In the genomic region with DNA sequence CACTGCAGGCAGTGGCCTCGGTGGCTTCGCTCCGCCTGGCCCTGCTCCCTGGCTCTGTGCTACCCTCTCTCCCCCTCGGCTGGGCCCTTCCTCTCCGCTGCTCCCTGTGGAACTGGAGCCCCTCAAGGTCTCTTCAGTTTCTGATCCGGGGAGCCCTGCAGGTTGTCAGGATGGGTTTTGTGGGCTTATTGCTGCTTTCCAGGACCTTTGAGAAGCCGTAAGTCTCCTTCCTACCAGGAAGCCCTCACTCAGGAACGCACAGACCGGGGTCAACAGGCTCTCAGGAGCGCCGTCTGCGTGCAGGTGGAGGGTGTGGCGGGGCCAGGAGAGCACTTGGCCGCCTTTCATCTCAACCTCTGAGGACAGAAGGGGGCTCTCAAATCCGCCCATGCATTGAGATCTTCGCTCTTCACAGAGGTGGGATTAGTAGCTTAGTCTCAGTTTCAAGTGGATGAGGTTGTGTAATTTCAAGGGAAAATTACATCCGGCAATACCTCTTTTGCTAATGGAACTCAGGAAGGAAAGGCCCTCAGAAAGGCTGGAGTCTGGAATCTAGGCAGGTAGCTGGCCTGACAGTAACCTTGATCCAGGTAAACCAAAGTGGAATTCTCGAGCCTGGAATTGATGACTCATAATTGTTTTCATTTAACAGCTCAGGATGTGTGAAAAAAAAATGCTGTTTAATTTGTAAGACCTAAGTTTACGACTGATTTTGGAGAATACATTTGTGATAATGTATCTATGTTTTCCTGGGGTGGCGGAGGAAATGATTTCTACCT, we compare ENCODE assay signal across 13 cellular contexts.
DNase-seq lines count a peak whose midpoint lies in the region; ATAC-seq and TF ChIP-seq lines count a peak whose summit lies in the region.
"Had no signal": no experiment of that assay in that cellular context is flagged by ENCODE, and none has a peak within 500 bp of the region (broad histone marks: within the 10 kb centered on the region; RNA-seq: fewer than 3 reads in every experiment).

No MANE protein-coding gene starts in this region.

- no peak overlapping the region for H3T11ph ChIP-seq in H9 (ENCODE audit: low read length)

- WGBS in H9 (ENCODE audit: extremely low coverage, insufficient read length, low lambda C conversion rate), result no CpG with 5 or more reads among the region's 20 CpGs

- H3K79me1 ChIP-seq in H9 (ENCODE audit: insufficient read depth, low read depth, low read length, poor library complexity, severe bottlenecking), result no peaks in the 10 kb centered on the region

- H3K56ac ChIP-seq in H9 (ENCODE audit: insufficient read length, low read depth, low read length), result no peak overlapping the region

- H3K4ac ChIP-seq in H9 (ENCODE audit: low read depth, low read length), result no peak overlapping the region

- H4K20me1 ChIP-seq in H9 (ENCODE audit: control insufficient read depth, insufficient read depth, insufficient read length), result no peaks in the 10 kb centered on the region

- H3K36me3 Mint-ChIP-seq in H9 (ENCODE audit: insufficient read depth in 1 of 3, low read depth in 3 of 3), result peaks cover 31 to 46% (median 42%) of the 10 kb centered on the region in 3 experiments
- H3K36me3 Mint-ChIP-seq in nephron (ENCODE audit: low read depth), result peaks cover 55% of the 10 kb centered on the region

- no peak overlapping the region for H3K4me2 ChIP-seq in H9 (ENCODE audit: insufficient read depth, insufficient read length, low read length)

- H4K91ac ChIP-seq in H9 (ENCODE audit: insufficient read length, low read depth, low read length), result no peak overlapping the region

- H3K9me3 ChIP-seq in H9 (ENCODE audit: control insufficient read depth, low read depth, low read length) (no peaks in the 10 kb centered on the region), WERI-Rb-1 (ENCODE audit: severe bottlenecking) (no peaks in the 10 kb centered on the region), Peyer's patch (no peaks in the 10 kb centered on the region)
- H3K9me3 ChIP-seq: MG63 had no signal

- no peaks in the 10 kb centered on the region for H3K27me3 ChIP-seq in H9 (ENCODE audit: insufficient read depth, low read length)
- H3K27me3 ChIP-seq in WERI-Rb-1 (ENCODE audit: insufficient read depth, low read depth, severe bottlenecking), result no peaks in the 10 kb centered on the region
- H3K27me3 ChIP-seq in Peyer's patch, result no peaks in the 10 kb centered on the region
- H3K27me3 ChIP-seq: brain microvascular endothelial cell, MG63 had no signal

- H3K36me3 ChIP-seq in WERI-Rb-1, result no peaks in the 10 kb centered on the region
- H3K36me3 ChIP-seq in Peyer's patch, result peaks cover 0 to 11% (median 0%) of the 10 kb centered on the region in 3 donors
- H3K36me3 ChIP-seq: brain microvascular endothelial cell, MG63 had no signal

- H2AK5ac ChIP-seq in H9 (ENCODE audit: insufficient read length, low read length), result no peak overlapping the region

- H3K27ac Mint-ChIP-seq in H9, result peak overlapping the region in 2 of 3 experiments; percentile 82 to 91; a peak in 4 of 7 replicates
- peak overlapping the region in 2 of 3 experiments; percentile 31 to 69 for H3K27ac Mint-ChIP-seq in nephron

- no peak overlapping the region for H2BK15ac ChIP-seq in H9 (ENCODE audit: low read depth, low read length)

- no peak overlapping the region for H2AFZ ChIP-seq in H9 (ENCODE audit: low read length)

- H3K27ac ChIP-seq in H9 (ENCODE audit: insufficient read length, low read depth, low read length) (no peak overlapping the region), WERI-Rb-1 (no peak overlapping the region), Peyer's patch (no peak overlapping the region)
- H3K27ac ChIP-seq: brain microvascular endothelial cell, RWPE1 had no signal

- H3K14ac ChIP-seq in H9 (ENCODE audit: insufficient read depth, low read length), result no peak overlapping the region

- H3K4me3 Mint-ChIP-seq in H9 (no peak overlapping the region), nephron (no peak overlapping the region)

- H3K27me3 Mint-ChIP-seq in H9 (ENCODE audit: low read depth), result no peaks in the 10 kb centered on the region
- no peaks in the 10 kb centered on the region for H3K27me3 Mint-ChIP-seq in nephron (ENCODE audit: low read depth)
- H3K27me3 Mint-ChIP-seq: naive B cell had no signal

- no peak for TF ChIP-seq POLR2A in Peyer's patch (IDR thresholded peaks at IDR 0.05)

- DNase-seq in NCI-H2107 treated with DMSO at 0.1 percent for 48 hours (lab: John Stamatoyannopoulos, UW; ENCODE audit: unreplicated experiment) (peak; percentile 31), NCI-H2107 (lab: John Stamatoyannopoulos, UW) (no peak), H9 (no peak), WERI-Rb-1 (peak; percentile 78), Peyer's patch (no peak)
- DNase-seq: 8988T, brain microvascular endothelial cell, MG63, naive B cell had no signal

- no peak overlapping the region for H3K18ac ChIP-seq in H9 (ENCODE audit: insufficient read length, low read depth, low read length)

- H3K9ac ChIP-seq in H9 (ENCODE audit: extremely low read depth, insufficient read length, low read length), result no peak overlapping the region

- H3K4me1 Mint-ChIP-seq in H9 (peaks cover 13 to 17% of the 10 kb centered on the region in 2 experiments), nephron (peaks cover 10% of the 10 kb centered on the region)
- H3K4me1 Mint-ChIP-seq: naive B cell had no signal

- H2BK12ac ChIP-seq in H9 (ENCODE audit: insufficient read length, low read depth, low read length), result no peak overlapping the region

- no peak overlapping the region for H3K23ac ChIP-seq in H9 (ENCODE audit: insufficient read length, low read depth, low read length)

- no peak for TF ChIP-seq CTCF in H9 (conservative IDR thresholded peaks at IDR 0.05)
- TF ChIP-seq CTCF in WERI-Rb-1 (IDR thresholded peaks at IDR 0.05; ENCODE audit: low read depth, low read length), result peak; percentile 25; the same call in 1 of the 2 replicates
- no peak for TF ChIP-seq CTCF in nephron (IDR thresholded peaks at IDR 0.05; ENCODE audit: unreplicated experiment in 3 of 3)
- TF ChIP-seq CTCF in Peyer's patch (IDR thresholded peaks at IDR 0.05), result no peak

- H2BK20ac ChIP-seq in H9 (ENCODE audit: low read depth, low read length, poor library complexity, severe bottlenecking), result no peak overlapping the region

- ATAC-seq in GM18858 (IDR thresholded peaks at IDR 0.05; ENCODE audit: unreplicated experiment) (no peak), GM18870 (IDR thresholded peaks at IDR 0.05; ENCODE audit: unreplicated experiment) (no peak)

- H3K4me1 ChIP-seq in H9 (ENCODE audit: insufficient read depth, low read length) (peaks cover 4% of the 10 kb centered on the region; the same call in 1 of the 2 replicates), Peyer's patch (no peaks in the 10 kb centered on the region)

- no peaks in the 10 kb centered on the region for H3K23me2 ChIP-seq in H9 (ENCODE audit: insufficient read length, low read depth, low read length, poor library complexity, severe bottlenecking)

- no peak overlapping the region for H3K4me3 ChIP-seq in WERI-Rb-1 (ENCODE audit: low read depth, low read length)
- H3K4me3 ChIP-seq in Peyer's patch, result no peak overlapping the region
- H3K4me3 ChIP-seq: MG63 had no signal

- H2BK5ac ChIP-seq in H9 (ENCODE audit: insufficient read length, low read length), result no peak overlapping the region

- no peak overlapping the region for H2BK120ac ChIP-seq in H9 (ENCODE audit: low read depth, low read length, poor library complexity, severe bottlenecking)

- H3K79me2 ChIP-seq in H9 (ENCODE audit: insufficient read depth, low read length), result no peaks in the 10 kb centered on the region

- peaks cover 25 to 29% of the 10 kb centered on the region in 2 experiments for H3K9me3 Mint-ChIP-seq in H9
- H3K9me3 Mint-ChIP-seq in nephron, result peaks cover 2% of the 10 kb centered on the region

- no peak overlapping the region for H4K8ac ChIP-seq in H9 (replicated peaks; ENCODE audit: insufficient read length, low read depth, low read length)

- no peak overlapping the region for H4K5ac ChIP-seq in H9 (ENCODE audit: insufficient read length, low read depth, low read length)

Comparison
In these comparisons a context has a peak if more than half of its experiments do, and no peak if none do; other contexts are left out.
1. DNase-seq: peak in NCI-H2107 treated with DMSO at 0.1 percent for 48 hours (single experiment) and WERI-Rb-1 (single experiment); none in NCI-H2107 (single experiment), H9 (single experiment) and Peyer's patch (0 of 3).